1 cellular context compared by ENCODE assay signal in the genomic region with DNA sequence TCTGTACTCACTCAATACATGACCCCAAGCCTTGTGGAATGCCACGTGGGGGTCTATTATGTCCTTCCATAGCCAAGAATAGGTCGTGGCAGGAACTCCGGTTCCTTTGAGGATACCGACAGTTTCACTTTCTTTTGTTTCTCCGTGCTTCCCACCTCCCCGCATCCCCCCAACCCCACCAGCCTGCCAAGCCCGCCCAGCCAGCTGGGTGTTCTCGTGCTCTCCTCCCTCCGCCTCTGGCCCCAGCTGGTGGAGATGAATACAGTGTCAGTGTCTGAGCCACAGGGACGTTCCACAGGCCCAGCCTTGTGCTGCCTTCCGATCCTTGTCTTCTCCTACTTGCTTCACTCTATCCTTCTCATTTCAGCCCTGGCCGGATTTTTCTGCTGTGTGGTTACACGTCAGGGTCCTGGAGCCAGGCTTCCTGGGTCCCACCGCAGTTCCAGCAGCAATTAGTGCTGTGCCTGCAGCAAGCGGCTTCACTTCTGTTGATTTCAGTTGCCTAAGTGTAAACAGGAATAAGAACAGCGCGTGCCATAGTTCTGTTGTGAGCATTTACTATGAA.
TF ChIP-seq lines count a peak whose summit lies in the region.

No MANE protein-coding gene starts in this region.

TF ChIP-seq in endothelial cell of umbilical vein, 7 proteins besides CTCF, POLR2A, EP300 and RAD21 (continued from another document):
- TF ChIP-seq, protein P1, sequence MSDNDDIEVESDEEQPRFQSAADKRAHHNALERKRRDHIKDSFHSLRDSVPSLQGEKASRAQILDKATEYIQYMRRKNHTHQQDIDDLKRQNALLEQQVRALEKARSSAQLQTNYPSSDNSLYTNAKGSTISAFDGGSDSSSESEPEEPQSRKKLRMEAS (IDR thresholded peaks at IDR 0.05; ENCODE audit: insufficient read depth, insufficient read length) = no peak
- TF ChIP-seq FOS (IDR thresholded peaks at IDR 0.05; ENCODE audit: borderline replicate concordance, insufficient read depth, low read length) = no peak
- TF ChIP-seq GATA2 (IDR thresholded peaks at IDR 0.05; ENCODE audit: insufficient read depth, insufficient read length, low read depth, low read length) = no peak
TF ChIP-seq in endothelial cell of umbilical vein: peak in this region for 0.
